Comparison of ENCODE assay signal across 16 cellular contexts in genomic region chr10:91977501-91977900, GRCh38. TPM values are rescaled to one million over a fixed set of nuclear protein-coding genes. Genes with fewer than 3 reads are reported as not detected.
DNase-seq lines count a peak whose midpoint lies in the region; ATAC-seq and TF ChIP-seq lines count a peak whose summit lies in the region.
"Had no signal": no experiment of that assay in that cellular context is flagged by ENCODE, and none has a peak within 500 bp of the region (broad histone marks: within the 10 kb centered on the region; RNA-seq: fewer than 3 reads in every experiment).

No MANE protein-coding gene starts in this region.

- H3K36me3 ChIP-seq in heart right ventricle, result peaks cover 0 to 54% (median 10%) of the 10 kb centered on the region in 9 donors

- H3K36me3 Mint-ChIP-seq in activated T-cell treated with anti-CD3 and anti-CD28 coated beads, Interleukin-2, amount 50 U/mL, for 72 hours (ENCODE audit: insufficient read depth in 2 of 2), result peaks cover 4 to 24% of the 10 kb centered on the region in 2 donors
- peaks cover 50% of the 10 kb centered on the region for H3K36me3 Mint-ChIP-seq in activated T-cell treated with anti-CD3 and anti-CD28 coated beads, Interleukin-2, amount 50 U/mL, for 4 hours (ENCODE audit: insufficient read depth)
- H3K36me3 Mint-ChIP-seq in endothelial cell (ENCODE audit: low read depth, unreplicated experiment), result peaks cover 7% of the 10 kb centered on the region
- H3K36me3 Mint-ChIP-seq in progenitor cell of endocrine pancreas (ENCODE audit: insufficient read depth), result peaks cover 28% of the 10 kb centered on the region

- no peak for DNase-seq in activated T-cell treated with anti-CD3 and anti-CD28 coated beads, Interleukin-2, amount 50 U/mL, for 72 hours
- no peak for DNase-seq in activated T-cell treated with anti-CD3 and anti-CD28 coated beads, Interleukin-2, amount 50 U/mL, for 4 hours
- peak; percentile 2 for DNase-seq in HT1080 (ENCODE audit: low read depth)
- no peak for DNase-seq in endothelial cell (ENCODE audit: low spot score)
- no peak for DNase-seq in progenitor cell of endocrine pancreas (ENCODE audit: low spot score, unreplicated experiment)
- no peak for DNase-seq in heart right ventricle
- DNase-seq in nucleus accumbens (lab: John Stamatoyannopoulos, UW), result no peak
- no peak for DNase-seq in NCI-H187 (lab: John Stamatoyannopoulos, UW)
- DNase-seq: ACHN; CD4-positive, CD25-positive, alpha-beta regulatory T cell; DMS53; GF-D8; GM23248; H7 had no signal

- intact Hi-C loops in heart right ventricle (cut with DNase I), result no loop called here

- no peak for TF ChIP-seq CTCF in endothelial cell (IDR thresholded peaks at IDR 0.05; ENCODE audit: unreplicated experiment)
- no peak for TF ChIP-seq CTCF in progenitor cell of endocrine pancreas (IDR thresholded peaks at IDR 0.05; ENCODE audit: unreplicated experiment)
- no peak for TF ChIP-seq CTCF in heart right ventricle (IDR thresholded peaks at IDR 0.05)

- 71 to 75% methylated on average over 2 of the region's 2 CpGs for WGBS in heart right ventricle, 2 donors

- H3K27me3 ChIP-seq in heart right ventricle, result no peaks in the 10 kb centered on the region
- H3K27me3 ChIP-seq: BLaER1 treated with 17β-estradiol and CSF1 and Interleukin-3, amounts not matched to agents 10 nM and 100 nM had no signal

- no peaks in the 10 kb centered on the region for H3K27me3 Mint-ChIP-seq in activated T-cell treated with anti-CD3 and anti-CD28 coated beads, Interleukin-2, amount 50 U/mL, for 72 hours (ENCODE audit: low read depth)
- H3K27me3 Mint-ChIP-seq in activated T-cell treated with anti-CD3 and anti-CD28 coated beads, Interleukin-2, amount 50 U/mL, for 4 hours (ENCODE audit: low read depth), result no peaks in the 10 kb centered on the region
- peaks cover 2% of the 10 kb centered on the region for H3K27me3 Mint-ChIP-seq in endothelial cell (ENCODE audit: unreplicated experiment)
- H3K27me3 Mint-ChIP-seq in progenitor cell of endocrine pancreas, result no peaks in the 10 kb centered on the region

- no peak overlapping the region for H3K4me3 ChIP-seq in heart right ventricle
- H3K4me3 ChIP-seq: BLaER1 treated with 17β-estradiol and CSF1 and Interleukin-3, amounts not matched to agents 10 nM and 100 nM; GM23248 had no signal

- peaks cover 46% of the 10 kb centered on the region for H3K4me1 Mint-ChIP-seq in activated T-cell treated with anti-CD3 and anti-CD28 coated beads, Interleukin-2, amount 50 U/mL, for 72 hours (ENCODE audit: low read depth)
- peaks cover 26% of the 10 kb centered on the region for H3K4me1 Mint-ChIP-seq in activated T-cell treated with anti-CD3 and anti-CD28 coated beads, Interleukin-2, amount 50 U/mL, for 4 hours (ENCODE audit: low read depth)
- H3K4me1 Mint-ChIP-seq in endothelial cell (ENCODE audit: unreplicated experiment) (peaks cover 3% of the 10 kb centered on the region), progenitor cell of endocrine pancreas (ENCODE audit: low read depth) (no peaks in the 10 kb centered on the region)

- ATAC-seq in activated T-cell treated with anti-CD3 and anti-CD28 coated beads, Interleukin-2, amount 50 U/mL, for 72 hours (replicated peaks in 1 of 2), result no peak
- no peak for ATAC-seq in activated T-cell treated with anti-CD3 and anti-CD28 coated beads, Interleukin-2, amount 50 U/mL, for 4 hours
- ATAC-seq in heart right ventricle, result no peak
- ATAC-seq: HepG2 had no signal

- peak overlapping the region; percentile 19 for H3K27ac Mint-ChIP-seq in activated T-cell treated with anti-CD3 and anti-CD28 coated beads, Interleukin-2, amount 50 U/mL, for 72 hours
- H3K27ac Mint-ChIP-seq in endothelial cell (ENCODE audit: unreplicated experiment) (peak overlapping the region; percentile 9), progenitor cell of endocrine pancreas (peak overlapping the region; percentile 62)

- H3K4me1 ChIP-seq in heart right ventricle, result peaks cover 0 to 19% (median 5%) of the 10 kb centered on the region in 9 donors
- H3K4me1 ChIP-seq: BLaER1 treated with 17β-estradiol and CSF1 and Interleukin-3, amounts not matched to agents 10 nM and 100 nM had no signal

- peak overlapping the region in 1 of 10 donors; percentile 24 for H3K27ac ChIP-seq in heart right ventricle
- H3K27ac ChIP-seq: BLaER1 treated with 17β-estradiol and CSF1 and Interleukin-3, amounts not matched to agents 10 nM and 100 nM; GM23248 had no signal

- no peaks in the 10 kb centered on the region for H3K9me3 Mint-ChIP-seq in activated T-cell treated with anti-CD3 and anti-CD28 coated beads, Interleukin-2, amount 50 U/mL, for 72 hours
- H3K9me3 Mint-ChIP-seq in activated T-cell treated with anti-CD3 and anti-CD28 coated beads, Interleukin-2, amount 50 U/mL, for 4 hours, result no peaks in the 10 kb centered on the region
- H3K9me3 Mint-ChIP-seq in endothelial cell (ENCODE audit: unreplicated experiment) (no peaks in the 10 kb centered on the region), progenitor cell of endocrine pancreas (ENCODE audit: low read depth) (no peaks in the 10 kb centered on the region)
- H3K9me3 Mint-ChIP-seq: CD4-positive, CD25-positive, alpha-beta regulatory T cell had no signal

- H3K4me3 Mint-ChIP-seq in activated T-cell treated with anti-CD3 and anti-CD28 coated beads, Interleukin-2, amount 50 U/mL, for 72 hours, result no peak overlapping the region
- no peak overlapping the region for H3K4me3 Mint-ChIP-seq in activated T-cell treated with anti-CD3 and anti-CD28 coated beads, Interleukin-2, amount 50 U/mL, for 4 hours
- no peak overlapping the region for H3K4me3 Mint-ChIP-seq in endothelial cell (ENCODE audit: unreplicated experiment)
- no peak overlapping the region for H3K4me3 Mint-ChIP-seq in progenitor cell of endocrine pancreas (ENCODE audit: low read depth)
- H3K4me3 Mint-ChIP-seq: CD4-positive, CD25-positive, alpha-beta regulatory T cell had no signal

- no peaks in the 10 kb centered on the region for H3K9me3 ChIP-seq in heart right ventricle
- H3K9me3 ChIP-seq: BLaER1 treated with 17β-estradiol and CSF1 and Interleukin-3, amounts not matched to agents 10 nM and 100 nM had no signal

RNA-seq across cellular contexts. Expression of gene BTAF1, which starts 53.9 kb away (rescaled TPM):
- 10 to 100 TPM; 53.7 to 66.1 TPM for total RNA-seq in activated T-cell treated with anti-CD3 and anti-CD28 coated beads, Interleukin-2, amount 50 U/mL, for 72 hours
- total RNA-seq in activated T-cell treated with anti-CD3 and anti-CD28 coated beads, Interleukin-2, amount 50 U/mL, for 4 hours, result 10 to 100 TPM; 44.5 to 49.5 (median 46.3) TPM
- 17.8 and 18.0 TPM in 2 replicates for total RNA-seq in HT1080 (2014; rRNA removed; shearing (Covaris generic))
- polyA plus RNA-seq in HT1080 (2015; cell fraction: cytosol; rRNA removed), result 6.2 and 8.1 TPM in 2 replicates
- polyA plus RNA-seq in HT1080 (2015; cell fraction: nucleus; rRNA removed), result 136 and 150 TPM in 2 replicates
- 30.0 TPM for total RNA-seq in endothelial cell (ENCODE audit: unreplicated experiment)
- 38.0 and 40.4 TPM in 2 replicates for total RNA-seq in progenitor cell of endocrine pancreas
- 10 to 100 TPM; 10.9 to 14.7 (median 12.4) TPM for total RNA-seq in heart right ventricle
- 1 to 10 TPM; 4.3 to 8.5 TPM for polyA plus RNA-seq in heart right ventricle

Comparison
In these comparisons a context has a peak if more than half of its experiments do, and no peak if none do; other contexts are left out.
1. H3K27ac Mint-ChIP-seq: peak in every context shown above with its lines; median percentile 62 in progenitor cell of endocrine pancreas; 19 in activated T-cell treated with anti-CD3 and anti-CD28 coated beads, Interleukin-2, amount 50 U/mL, for 72 hours; 9 in endothelial cell.